ENCODE assay signal across 33 cellular contexts in the genomic region with DNA sequence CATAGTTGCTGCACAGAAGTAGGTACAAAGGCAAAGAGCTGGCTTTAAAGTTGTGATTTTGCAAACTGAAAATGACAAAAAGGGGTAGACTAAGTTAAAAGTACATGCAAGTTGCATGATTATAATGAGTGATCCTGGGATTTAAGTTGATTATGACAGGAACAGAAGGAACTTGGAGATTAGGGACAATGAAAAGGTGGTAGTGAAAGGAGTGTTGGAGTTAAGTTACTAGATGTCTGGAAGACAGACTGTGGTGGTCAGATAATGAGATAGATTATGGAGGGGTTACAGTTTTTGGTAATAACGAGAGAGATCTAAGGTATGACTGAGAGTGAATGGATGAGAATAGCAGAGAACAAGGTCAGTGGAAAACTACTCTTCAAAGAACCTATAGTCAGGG. TPM values are rescaled to one million over a fixed set of nuclear protein-coding genes. Genes with fewer than 3 reads are reported as not detected.
"Had no signal": no experiment of that assay in that cellular context is flagged by ENCODE, and none has a peak within 500 bp of the region (broad histone marks: within the 10 kb centered on the region; RNA-seq: fewer than 3 reads in every experiment).

No MANE protein-coding gene starts in this region.

- DNase-seq: colonic mucosa; cortex of kidney; effector CD8-positive, alpha-beta T cell; effector memory CD8-positive, alpha-beta T cell; endodermal cell; esophagus squamous epithelium; foreskin fibroblast; foreskin melanocyte; gastrocnemius medialis; glutamatergic neuron; head of caudate nucleus; heart right ventricle; hippocampal formation; left cardiac atrium; left lung; left ventricle myocardium superior; lower lobe of right lung; mesenchymal stem cell; mucosa of descending colon; naive B cell had no signal

- FAIRE-seq: endometrium, islet of Langerhans, keratinocyte had no signal

- H3K36me3 ChIP-seq: colonic mucosa, left lung, lower lobe of right lung had no signal

- H3K4me1 ChIP-seq: colonic mucosa, esophagus squamous epithelium, gastrocnemius medialis, left lung, lower lobe of right lung had no signal

- H3K27me3 ChIP-seq: colonic mucosa, esophagus squamous epithelium, gastrocnemius medialis, heart right ventricle, left lung had no signal

- H3K9me3 ChIP-seq: colonic mucosa, esophagus squamous epithelium, gastrocnemius medialis, heart right ventricle, left lung, lower lobe of right lung, mucosa of descending colon had no signal

- ATAC-seq: effector memory CD8-positive, alpha-beta T cell; esophagus mucosa; gastrocnemius medialis; heart right ventricle; left cardiac atrium; left lung; lower lobe of right lung; mucosa of descending colon had no signal

- H3K4me3 ChIP-seq: colonic mucosa, esophagus squamous epithelium, gastrocnemius medialis, heart right ventricle, left lung, lower lobe of right lung, mucosa of descending colon had no signal

- H3K27ac ChIP-seq: colonic mucosa, epithelial cell of prostate, esophagus squamous epithelium, gastrocnemius medialis, heart right ventricle, left lung, lower lobe of right lung had no signal

RNA-seq across cellular contexts. Expression of a gene that starts 29.1 kb away (rescaled TPM):
- total RNA-seq: colonic mucosa, dermis microvascular lymphatic vessel endothelial cell, endodermal cell, esophagus mucosa, esophagus squamous epithelium, gastrocnemius medialis, glomerular endothelial cell, heart right ventricle, kidney epithelial cell, left cardiac atrium, left lung, left ventricle myocardium superior, lower leg skin, lower lobe of right lung, lung microvascular endothelial cell, mesenteric fat pad, mesothelial cell of epicardium, mucosa of descending colon, myocyte had no signal
- polyA plus RNA-seq: heart right ventricle, keratinocyte had no signal

RNA-seq across cellular contexts. Expression of a gene that starts 39.2 kb away (rescaled TPM):
- total RNA-seq: colonic mucosa, dermis microvascular lymphatic vessel endothelial cell, endodermal cell, esophagus mucosa, esophagus squamous epithelium, gastrocnemius medialis, glomerular endothelial cell, kidney epithelial cell, left cardiac atrium, left ventricle myocardium superior, lower leg skin, lung microvascular endothelial cell, mesenteric fat pad, mesothelial cell of epicardium, mucosa of descending colon, myocyte had no signal
- polyA plus RNA-seq: heart right ventricle, keratinocyte had no signal
